Comparison of ENCODE assay signal across 8 cellular contexts in genomic region chr19:45693168-45693788, GRCh38. TPM values are rescaled to one million over a fixed set of nuclear protein-coding genes. Genes with fewer than 3 reads are reported as not detected.
A peak's percentile ranks its signal among the peaks of the same experiment; 100 is the strongest.
DNase-seq lines count a peak whose midpoint lies in the region; ATAC-seq, FAIRE-seq and TF ChIP-seq lines count a peak whose summit lies in the region.

No MANE protein-coding gene starts in this region.

- H2BK12ac ChIP-seq in H1 (ENCODE audit: low read depth, low read length), result no peak overlapping the region

- 0 out of 3 replicates have a peak, but pooled peaks of 1 of the 2 experiments have one; percentile 12 for TF ChIP-seq POLR2A in H1 (IDR thresholded peaks at IDR 0.05; ENCODE audit: control extremely low read depth in 1 of 2, low read depth in 2 of 2, low read length in 2 of 2)

- no peak for TF ChIP-seq EP300 in H1 (IDR thresholded peaks at IDR 0.05; ENCODE audit: borderline replicate concordance in 1 of 2, low read depth in 2 of 2, low read length in 2 of 2)

- CTCF ChIA-PET in activated CD8-positive, alpha-beta T cell treated with anti-CD3 and anti-CD28 coated beads, Interleukin-2, amount 10 ng/mL, durations not matched to agents 7 days and 5 days (lab: Charles Lee), result interaction anchor here (0.7 to 6.7 kb wide), 42 partner anchors 9 to 1095 kb away, joined by 3 to 116 read pairs (median 6); partner anchors contain the start of genes DMWD, FBXO46, FOXA3 and GIPR
- CTCF ChIA-PET in H1 (lab: Charles Lee; ENCODE audit: partially characterized antibody), result interaction anchor here (0.6 to 9.0 kb wide), 24 partner anchors 10 to 360 kb away, joined by 3 to 98 read pairs (median 4); no protein-coding TSS in a partner anchor

- peaks cover 8 to 30% (median 14%) of the 10 kb centered on the region in 4 experiments for H3K36me3 ChIP-seq in H1 (ENCODE audit: control insufficient read depth in 2 of 4, insufficient read depth in 4 of 4, low read length in 3 of 4)

- no peak overlapping the region for H3K14ac ChIP-seq in H1 (ENCODE audit: insufficient read length)

- H3K36me3 Mint-ChIP-seq in activated CD8-positive, alpha-beta T cell treated with anti-CD3 and anti-CD28 coated beads, Interleukin-2, amount 10 ng/mL, durations not matched to agents 7 days and 5 days (ENCODE audit: low read depth), result peaks cover 31% of the 10 kb centered on the region

- peaks cover 0 to 9% of the 10 kb centered on the region in 2 experiments for H4K20me1 ChIP-seq in H1 (replicated peaks in 1 of 2; ENCODE audit: control insufficient read depth in 1 of 2, insufficient read depth in 2 of 2, low read length in 2 of 2)

- no peaks in the 10 kb centered on the region; the same call in 1 of the 2 replicates for H3K79me1 ChIP-seq in H1 (ENCODE audit: low read depth, low read length)

- no peaks in the 10 kb centered on the region for H3K9me3 Mint-ChIP-seq in activated CD8-positive, alpha-beta T cell treated with anti-CD3 and anti-CD28 coated beads, Interleukin-2, amount 10 ng/mL, durations not matched to agents 7 days and 5 days (ENCODE audit: insufficient read depth)

- H4K91ac ChIP-seq in H1 (replicated peaks; ENCODE audit: insufficient read length, low read length), result no peak overlapping the region

- peak overlapping the region; percentile 30; the same call in 1 of the 2 replicates for H4K8ac ChIP-seq in H1 (ENCODE audit: extremely low read depth, insufficient read depth, low read length)

- H3K56ac ChIP-seq in H1 (replicated peaks; ENCODE audit: insufficient read length, low read depth, low read length), result no peak overlapping the region

- ATAC-seq in activated CD8-positive, alpha-beta T cell treated with anti-CD3 and anti-CD28 coated beads, Interleukin-2, amount 10 ng/mL, durations not matched to agents 7 days and 5 days, result no peak

- TF ChIP-seq RAD21 in H1 (IDR thresholded peaks at IDR 0.05 in 1 of 2, conservative IDR thresholded peaks at IDR 0.05 in 1 of 2; ENCODE audit: low read depth in 2 of 2, low read length in 2 of 2), result peak; percentile 48 to 60; a peak in 3 of 4 replicates

- no peaks in the 10 kb centered on the region for H3K27me3 ChIP-seq in H1 (replicated peaks in 1 of 4; ENCODE audit: control insufficient read depth in 3 of 4, extremely low read depth in 1 of 4, insufficient read depth in 3 of 4, low read length in 3 of 4)

- H3K4me3 Mint-ChIP-seq in activated CD8-positive, alpha-beta T cell treated with anti-CD3 and anti-CD28 coated beads, Interleukin-2, amount 10 ng/mL, durations not matched to agents 7 days and 5 days, result peak overlapping the region; percentile 91

- 0 out of 2 replicates have a peak overlapping the region, but pooled peaks have one; percentile 73 for H2BK5ac ChIP-seq in H1 (ENCODE audit: low read depth, low read length)

- POLR2A ChIA-PET in activated CD8-positive, alpha-beta T cell treated with anti-CD3 and anti-CD28 coated beads, Interleukin-2, amount 10 ng/mL, durations not matched to agents 7 days and 5 days (lab: Charles Lee), result interaction anchor here (0.7 to 2.1 kb wide), 6 partner anchors 10 to 271 kb away, joined by 3 to 11 read pairs (median 4); no protein-coding TSS in a partner anchor
- POLR2A ChIA-PET in H1 (lab: Charles Lee; ENCODE audit: partially characterized antibody), result interaction anchor here (0.5 to 4.8 kb wide), 18 partner anchors 9 to 364 kb away, joined by 3 to 74 read pairs (median 6); partner anchors contain the start of genes FBXO46, SIX5 and VASP

- peak; percentile 79 for DNase-seq in AG08395 (ENCODE audit: low spot score)
- peak; percentile 34 for DNase-seq in GOT3 (lab: John Stamatoyannopoulos, UW)
- DNase-seq in NCI-H526 (lab: John Stamatoyannopoulos, UW), result peak; percentile 15 to 82
- DNase-seq in activated CD8-positive, alpha-beta T cell treated with anti-CD3 and anti-CD28 coated beads, Interleukin-2, amount 10 ng/mL, durations not matched to agents 7 days and 5 days, result peak; percentile 84
- DNase-seq in H1 (ENCODE audit: low read depth in 1 of 2, low spot score in 2 of 2), result peak in 1 of 2 experiments; percentile 94
- DNase-seq in mesenteric fat pad (ENCODE audit: low spot score), result peak; percentile 91
- DNase-seq in stimulated activated CD8-positive, alpha-beta memory T cell treated with anti-CD3 and anti-CD28 coated beads, Interleukin-15, amount 100 ng/mL, for 24 hours (ENCODE audit: low read depth), result peak; percentile 70
- no peak for DNase-seq in NCI-H2107 (lab: John Stamatoyannopoulos, UW)

- H2BK120ac ChIP-seq in H1 (replicated peaks; ENCODE audit: low read depth, low read length), result no peak overlapping the region

- H3K27me3 Mint-ChIP-seq in activated CD8-positive, alpha-beta T cell treated with anti-CD3 and anti-CD28 coated beads, Interleukin-2, amount 10 ng/mL, durations not matched to agents 7 days and 5 days (ENCODE audit: low read depth), result no peaks in the 10 kb centered on the region

- FAIRE-seq in H1 (lab: Jason Lieb, UNC), result no peak

- 5% methylated on average over 20 of the region's 20 CpGs; no CpG with 5 or more reads in 1 of the 2 experiments for WGBS in H1 (ENCODE audit: extremely low coverage in 1 of 2, insufficient coverage in 1 of 2, insufficient read length in 1 of 2, insufficient replicate concordance in 2 of 2, low coverage in 1 of 2, low lambda C conversion rate in 2 of 2, missing lambda C conversion rate in 1 of 2), 2 experiments

- no peak overlapping the region for H4K5ac ChIP-seq in H1 (ENCODE audit: insufficient read length, low read depth, low read length)

- no peak overlapping the region; the same call in 1 of the 2 replicates for H3K18ac ChIP-seq in H1 (ENCODE audit: extremely low read depth, low read length)

- H2BK15ac ChIP-seq in H1 (ENCODE audit: low read length), result no peak overlapping the region

- H3K27ac Mint-ChIP-seq in activated CD8-positive, alpha-beta T cell treated with anti-CD3 and anti-CD28 coated beads, Interleukin-2, amount 10 ng/mL, durations not matched to agents 7 days and 5 days, result peak overlapping the region; percentile 95

- H3K4ac ChIP-seq in H1 (replicated peaks; ENCODE audit: insufficient read length, low read depth, low read length), result peak overlapping the region; percentile 11

- no peak overlapping the region; the same call in 1 of the 2 replicates for H2BK20ac ChIP-seq in H1 (ENCODE audit: low read length)

- H3K4me3 ChIP-seq in H1 (ENCODE audit: extremely low read depth in 1 of 4, insufficient read depth in 2 of 4, low read depth in 3 of 4, low read length in 4 of 4), result peak overlapping the region; percentile 73 to 89 (median 84)

- TF ChIP-seq CTCF in H1 (IDR thresholded peaks at IDR 0.05; ENCODE audit: control extremely low read depth in 1 of 3, insufficient read depth in 1 of 3, low read depth in 1 of 3, low read length in 3 of 3), result peak; percentile 80 to 84 (median 84)

- no peaks in the 10 kb centered on the region; a peak in 1 of 7 replicates for H3K4me1 ChIP-seq in H1 (replicated peaks in 1 of 4; ENCODE audit: control insufficient read depth in 3 of 4, insufficient read depth in 4 of 4, low read length in 3 of 4)

- H3K23ac ChIP-seq in H1 (ENCODE audit: insufficient read length), result no peak overlapping the region

- H3K9me3 ChIP-seq in H1 (ENCODE audit: insufficient read depth in 2 of 2, low read depth in 1 of 2, low read length in 1 of 2), result no peaks in the 10 kb centered on the region

- peak overlapping the region; percentile 71 for H3K27ac ChIP-seq in H1 (ENCODE audit: low read depth, low read length)

- H3K4me2 ChIP-seq in H1 (ENCODE audit: insufficient read depth in 1 of 2, low read depth in 2 of 2, low read length in 2 of 2), result peak overlapping the region; percentile 63 to 82

- H3K9ac ChIP-seq in H1 (replicated peaks in 1 of 4; ENCODE audit: extremely low read depth in 1 of 4, low read depth in 3 of 4, low read length in 3 of 4), result peak overlapping the region in 3 of 4 experiments; percentile 70 to 82 (median 73); a peak in 6 of 7 replicates

- peaks cover 20% of the 10 kb centered on the region for H3K4me1 Mint-ChIP-seq in activated CD8-positive, alpha-beta T cell treated with anti-CD3 and anti-CD28 coated beads, Interleukin-2, amount 10 ng/mL, durations not matched to agents 7 days and 5 days (ENCODE audit: low read depth)

- H2AFZ ChIP-seq in H1 (ENCODE audit: low read length), result peak overlapping the region; percentile 45; the same call in 1 of the 2 replicates

- peaks cover 3% of the 10 kb centered on the region; the same call in 1 of the 2 replicates for H3K23me2 ChIP-seq in H1 (ENCODE audit: low read depth, low read length)

- no peak overlapping the region for H2AK5ac ChIP-seq in H1 (ENCODE audit: low read depth, low read length)

- H3K79me2 ChIP-seq in H1 (ENCODE audit: control insufficient read depth in 1 of 2, insufficient read depth in 2 of 2, low read length in 2 of 2), result peaks cover 0 to 25% of the 10 kb centered on the region in 2 experiments; a peak in 3 of 4 replicates

RNA-seq across cellular contexts. Expression of gene QPCTL, which starts 0.8 kb away (rescaled TPM):
- 1 to 10 TPM; 6.7 to 8.0 TPM for total RNA-seq in activated CD8-positive, alpha-beta T cell treated with anti-CD3 and anti-CD28 coated beads, Interleukin-2, amount 10 ng/mL, durations not matched to agents 7 days and 5 days
- total RNA-seq in H1 (2021; fragmentation: NEBNext Ultra II Directional; extraction: Animal tissue kit (Norgen Biotek cat#: 25700)), result 25.2 and 27.1 TPM in 2 replicates
- 35.3 and 49.3 TPM in 2 replicates for polyA plus RNA-seq in H1 (2011; rRNA removed)
- 25.1 TPM for polyA plus RNA-seq in H1 (2011; cell fraction: cytosol; rRNA removed)
- polyA plus RNA-seq in H1 (2011; cell fraction: nucleus; rRNA removed), result 66.5 TPM
- 24.3 to 29.8 TPM (median 24.9 TPM) in 4 replicates for polyA plus RNA-seq in H1 (2012, experiment 1 of 2)
- polyA plus RNA-seq in H1 (2012, experiment 2 of 2), result 36.1 TPM
- polyA plus RNA-seq in H1 (2013, experiment 1 of 2), result 26.5 TPM
- polyA plus RNA-seq in H1 (2013, experiment 2 of 2), result 27.2 TPM
- polyA minus RNA-seq in H1 (2011; rRNA and poly(A)+ RNA removed), result 15.5 and 21.6 TPM in 2 replicates
- 13.3 TPM for polyA minus RNA-seq in H1 (2011; cell fraction: cytosol; rRNA and poly(A)+ RNA removed)
- polyA minus RNA-seq in H1 (2011; cell fraction: nucleus; rRNA and poly(A)+ RNA removed), result 17.3 TPM
- total RNA-seq in mesenteric fat pad, result 7.7 TPM

RNA-seq across cellular contexts. Expression of gene SNRPD2, which starts 1.5 kb away (rescaled TPM):
- total RNA-seq in activated CD8-positive, alpha-beta T cell treated with anti-CD3 and anti-CD28 coated beads, Interleukin-2, amount 10 ng/mL, durations not matched to agents 7 days and 5 days, result 100 to 1,000 TPM; 634 to 652 TPM
- 759 and 761 TPM in 2 replicates for total RNA-seq in H1 (2021; fragmentation: NEBNext Ultra II Directional; extraction: Animal tissue kit (Norgen Biotek cat#: 25700))
- polyA plus RNA-seq in H1 (2011; rRNA removed), result 493 and 645 TPM in 2 replicates
- polyA plus RNA-seq in H1 (2011; cell fraction: cytosol; rRNA removed), result 908 TPM
- 511 TPM for polyA plus RNA-seq in H1 (2011; cell fraction: nucleus; rRNA removed)
- polyA plus RNA-seq in H1 (2012, experiment 1 of 2), result 587 to 956 TPM (median 875 TPM) in 4 replicates
- 702 TPM for polyA plus RNA-seq in H1 (2012, experiment 2 of 2)
- polyA plus RNA-seq in H1 (2013, experiment 1 of 2), result 2,416 TPM
- 2,457 TPM for polyA plus RNA-seq in H1 (2013, experiment 2 of 2)
- polyA minus RNA-seq in H1 (2011; rRNA and poly(A)+ RNA removed), result 127 and 148 TPM in 2 replicates
- polyA minus RNA-seq in H1 (2011; cell fraction: cytosol; rRNA and poly(A)+ RNA removed), result 123 TPM
- 192 TPM for polyA minus RNA-seq in H1 (2011; cell fraction: nucleus; rRNA and poly(A)+ RNA removed)
- total RNA-seq in mesenteric fat pad, result 239 TPM

RNA-seq across cellular contexts. Expression of gene GIPR, which starts 25.3 kb away (rescaled TPM):
- total RNA-seq in activated CD8-positive, alpha-beta T cell treated with anti-CD3 and anti-CD28 coated beads, Interleukin-2, amount 10 ng/mL, durations not matched to agents 7 days and 5 days, result 1 to 10 TPM; 7.0 to 9.2 TPM
- total RNA-seq in H1 (2021; fragmentation: NEBNext Ultra II Directional; extraction: Animal tissue kit (Norgen Biotek cat#: 25700)), result 0.54 and 1.3 TPM in 2 replicates
- polyA plus RNA-seq in H1 (2011; rRNA removed), result 0.42 and 1.0 TPM in 2 replicates
- polyA plus RNA-seq in H1 (2011; cell fraction: cytosol; rRNA removed), result 1.0 TPM
- polyA plus RNA-seq in H1 (2011; cell fraction: nucleus; rRNA removed), result 4.3 TPM
- polyA plus RNA-seq in H1 (2012, experiment 1 of 2), result 0.80 to 1.7 TPM (median 1.1 TPM) in 4 replicates
- polyA plus RNA-seq in H1 (2012, experiment 2 of 2), result 0.50 TPM
- polyA plus RNA-seq in H1 (2013, experiment 1 of 2), result 0.57 TPM
- polyA plus RNA-seq in H1 (2013, experiment 2 of 2), result 0.74 TPM
- polyA minus RNA-seq in H1 (2011; rRNA and poly(A)+ RNA removed), result 0.46 and 1.5 TPM in 2 replicates
- polyA minus RNA-seq in H1 (2011; cell fraction: cytosol; rRNA and poly(A)+ RNA removed), result not detected
- polyA minus RNA-seq in H1 (2011; cell fraction: nucleus; rRNA and poly(A)+ RNA removed), result 1.9 TPM
- total RNA-seq in mesenteric fat pad, result 7.1 TPM

RNA-seq across cellular contexts. Expression of gene FBXO46, which starts 37.4 kb away (rescaled TPM):
- total RNA-seq in activated CD8-positive, alpha-beta T cell treated with anti-CD3 and anti-CD28 coated beads, Interleukin-2, amount 10 ng/mL, durations not matched to agents 7 days and 5 days, result 10 to 100 TPM; 32.6 to 33.9 TPM
- 38.9 and 42.3 TPM in 2 replicates for total RNA-seq in H1 (2021; fragmentation: NEBNext Ultra II Directional; extraction: Animal tissue kit (Norgen Biotek cat#: 25700))
- 11.2 and 22.1 TPM in 2 replicates for polyA plus RNA-seq in H1 (2011; rRNA removed)
- 17.2 TPM for polyA plus RNA-seq in H1 (2011; cell fraction: cytosol; rRNA removed)
- polyA plus RNA-seq in H1 (2011; cell fraction: nucleus; rRNA removed), result 37.0 TPM
- 12.7 to 20.2 TPM (median 18.5 TPM) in 4 replicates for polyA plus RNA-seq in H1 (2012, experiment 1 of 2)
- 12.9 TPM for polyA plus RNA-seq in H1 (2012, experiment 2 of 2)
- polyA plus RNA-seq in H1 (2013, experiment 1 of 2), result 21.3 TPM
- polyA plus RNA-seq in H1 (2013, experiment 2 of 2), result 21.9 TPM
- 5.4 and 9.2 TPM in 2 replicates for polyA minus RNA-seq in H1 (2011; rRNA and poly(A)+ RNA removed)
- polyA minus RNA-seq in H1 (2011; cell fraction: cytosol; rRNA and poly(A)+ RNA removed), result 15.4 TPM
- polyA minus RNA-seq in H1 (2011; cell fraction: nucleus; rRNA and poly(A)+ RNA removed), result 16.4 TPM
- total RNA-seq in mesenteric fat pad, result 12.8 TPM

RNA-seq across cellular contexts. Expression of gene MEIOSIN, which starts 40.0 kb away (rescaled TPM):
- not detected for total RNA-seq in activated CD8-positive, alpha-beta T cell treated with anti-CD3 and anti-CD28 coated beads, Interleukin-2, amount 10 ng/mL, durations not matched to agents 7 days and 5 days
- total RNA-seq in H1 (2021; fragmentation: NEBNext Ultra II Directional; extraction: Animal tissue kit (Norgen Biotek cat#: 25700)), result not detected in 2 replicates
- polyA plus RNA-seq in H1 (2011; rRNA removed), result 0.11 and 0.14 TPM in 2 replicates
- polyA plus RNA-seq in H1 (2011; cell fraction: cytosol; rRNA removed), result 0.06 TPM
- 0.09 TPM for polyA plus RNA-seq in H1 (2011; cell fraction: nucleus; rRNA removed)
- polyA plus RNA-seq in H1 (2012, experiment 1 of 2), result 0.07 to 0.09 TPM (median 0.08 TPM) in 3 of 4 replicates, not detected in the other
- polyA plus RNA-seq in H1 (2012, experiment 2 of 2), result not detected
- 0.06 TPM for polyA plus RNA-seq in H1 (2013, experiment 1 of 2)
- 0.07 TPM for polyA plus RNA-seq in H1 (2013, experiment 2 of 2)
- 0.16 TPM in 1 of 2 replicates, not detected in the other for polyA minus RNA-seq in H1 (2011; rRNA and poly(A)+ RNA removed)
- not detected for polyA minus RNA-seq in H1 (2011; cell fraction: cytosol; rRNA and poly(A)+ RNA removed)
- not detected for polyA minus RNA-seq in H1 (2011; cell fraction: nucleus; rRNA and poly(A)+ RNA removed)
- not detected for total RNA-seq in mesenteric fat pad
